35 cellular contexts compared by ENCODE assay signal in the genomic region with DNA sequence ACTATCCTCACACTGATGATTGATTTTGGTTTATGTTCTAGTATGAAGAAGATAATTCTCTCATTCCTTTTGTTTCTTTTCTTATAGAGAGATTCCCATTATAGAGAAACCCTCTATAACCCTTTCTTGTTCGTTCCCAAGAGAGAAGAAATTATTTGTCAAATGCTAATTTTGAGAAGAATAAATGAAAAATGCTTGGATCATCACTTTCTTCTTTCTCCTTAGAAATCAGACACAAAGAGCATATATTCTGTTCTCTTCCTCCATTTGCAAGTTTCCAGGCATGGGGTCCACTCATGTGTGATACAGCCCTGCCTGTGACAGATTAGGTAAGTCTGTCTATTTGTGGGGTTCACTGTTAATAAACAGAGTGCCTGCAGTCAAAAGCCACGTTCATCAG.
"Had no signal": no experiment of that assay in that cellular context is flagged by ENCODE, and none has a peak within 500 bp of the region (broad histone marks: within the 10 kb centered on the region; RNA-seq: fewer than 3 reads in every experiment).

No MANE protein-coding gene starts in this region.

- H3K4me3 ChIP-seq: MG63 had no signal

- DNase-seq: Karpas-422, Kasumi-1, MG63, MM.1S, MV-4-11, NCI-H1048, NCI-H1092, NCI-H1092 treated with DMSO at 0.1 percent for 48 hours, NCI-H1105, NCI-H1105 treated with DMSO at 0.1 percent for 48 hours, NCI-H1417, NCI-H1417 treated with DMSO at 0.1 percent for 48 hours, NCI-H1436 treated with DMSO at 0.1 percent for 48 hours, NCI-H146, NCI-H1694, NCI-H1694 treated with DMSO at 0.1 percent for 48 hours, NCI-H187, NCI-H187 treated with DMSO at 0.1 percent for 48 hours, NCI-H1930, NCI-H2029, NCI-H2029 treated with DMSO at 0.1 percent for 48 hours, NCI-H2081, NCI-H2081 treated with DMSO at 0.1 percent for 48 hours, NCI-H2107, NCI-H2171, NCI-H2171 treated with DMSO at 0.1 percent for 48 hours, NCI-H2227 treated with DMSO at 0.1 percent for 48 hours, NCI-H226, NCI-H345, NCI-H446, NCI-H446 treated with DMSO at 0.1 percent for 48 hours, NCI-H510A, NCI-H510A treated with DMSO at 0.1 percent for 48 hours, NCI-H524, NCI-H524 treated with DMSO at 0.1 percent for 48 hours had no signal

- H3K9me3 ChIP-seq: MG63 had no signal

- H3K27me3 ChIP-seq: MG63 had no signal

- H3K36me3 ChIP-seq: MG63 had no signal
